In the genomic region with DNA sequence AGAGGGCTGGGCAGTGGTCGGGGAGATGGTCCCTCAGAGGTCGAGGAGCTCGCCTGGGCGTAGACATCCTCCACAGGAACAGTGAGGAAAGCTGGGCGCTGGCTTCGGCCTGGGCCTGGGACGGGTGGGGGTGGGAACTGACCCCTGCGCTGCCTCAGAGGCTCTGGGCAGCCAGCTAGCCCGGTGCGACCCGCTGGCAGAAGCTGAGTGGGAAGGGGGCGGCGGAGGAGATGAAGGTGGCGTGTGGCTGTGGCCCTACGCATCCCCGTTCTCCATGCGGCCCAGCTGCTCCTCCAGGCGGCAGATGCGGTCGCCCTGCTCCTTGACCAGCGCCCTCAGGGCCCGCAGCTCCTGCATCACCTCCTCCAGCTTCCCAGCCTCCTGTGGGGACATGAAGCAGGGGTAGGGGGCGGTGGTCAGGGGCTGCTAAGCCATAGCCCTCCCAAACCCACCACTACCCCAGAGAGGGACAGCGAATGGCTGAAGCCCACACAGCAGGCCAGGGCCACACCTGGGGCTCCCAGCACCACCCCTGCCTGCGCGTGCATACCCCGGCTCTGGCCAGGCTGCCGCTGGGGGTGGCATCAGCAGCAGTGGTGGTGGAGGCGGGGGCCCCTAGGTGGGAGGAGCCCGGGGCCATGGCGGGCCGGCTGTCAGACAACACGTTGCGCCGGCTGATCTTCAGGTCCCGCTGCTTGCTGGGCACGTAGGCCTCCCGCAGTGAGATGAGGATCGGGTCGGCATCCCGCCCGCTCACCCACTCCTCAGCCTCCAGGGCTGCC, we compare ENCODE assay signal across 10 cellular contexts. TPM values are rescaled to one million over a fixed set of nuclear protein-coding genes. Genes with fewer than 3 reads are reported as not detected.
A peak's percentile ranks its signal among the peaks of the same experiment; 100 is the strongest.
DNase-seq lines count a peak whose midpoint lies in the region; ATAC-seq and TF ChIP-seq lines count a peak whose summit lies in the region.
"Had no signal": no experiment of that assay in that cellular context is flagged by ENCODE, and none has a peak within 500 bp of the region (broad histone marks: within the 10 kb centered on the region; RNA-seq: fewer than 3 reads in every experiment).

No MANE protein-coding gene starts in this region.

- H3K9me3 Mint-ChIP-seq in activated T-cell treated with anti-CD3 and anti-CD28 coated beads, Interleukin-2, amount 50 U/mL, for 72 hours = no peaks in the 10 kb centered on the region

- TF ChIP-seq CTCF in OCI-LY7 (conservative IDR thresholded peaks at IDR 0.05; ENCODE audit: low read length) = 0 out of 2 replicates have a peak, but pooled peaks have one; percentile 28

- H2AFZ ChIP-seq in OCI-LY7 (ENCODE audit: low read length) = no peak overlapping the region

- H3K4me1 Mint-ChIP-seq in activated T-cell treated with anti-CD3 and anti-CD28 coated beads, Interleukin-2, amount 50 U/mL, for 72 hours (ENCODE audit: low read depth) = peaks cover 60% of the 10 kb centered on the region

- H3K4me1 ChIP-seq in OCI-LY7 (ENCODE audit: insufficient read depth, low read length, poor library complexity, severe bottlenecking) (peaks cover 86% of the 10 kb centered on the region), mucosa of rectum (ENCODE audit: control insufficient read depth in 2 of 2, insufficient read depth in 2 of 2, low read length in 2 of 2) (peaks cover 17 to 24% of the 10 kb centered on the region in 2 donors), thymus (ENCODE audit: control insufficient read depth, insufficient read depth, low read length) (peaks cover 63% of the 10 kb centered on the region)
- H3K4me1 ChIP-seq: HAP-1 had no signal

- peak; percentile 70 to 78 for ATAC-seq in activated T-cell treated with anti-CD3 and anti-CD28 coated beads, Interleukin-2, amount 50 U/mL, for 72 hours (replicated peaks in 1 of 2)
- no peak for ATAC-seq in GM21367 (IDR thresholded peaks at IDR 0.05; ENCODE audit: unreplicated experiment)

- peaks cover 29% of the 10 kb centered on the region for H3K79me2 ChIP-seq in OCI-LY7 (ENCODE audit: insufficient read depth, low read depth, low read length)

- POLR2A ChIA-PET in OCI-LY7 (lab: Charles Lee) = interaction anchor here (0.6 to 3.6 kb wide), 19 partner anchors 7 to 652 kb away, joined by 3 to 38 read pairs (median 5); a partner anchor contains a TSS

- intact Hi-C loops in OCI-LY7 (cut with micrococcal nuclease; ENCODE audit: unreplicated experiment) = no loop called here

- BruUV-seq in OCI-LY7 (replicated peaks; lab: Mats Ljungman, UMichigan) = TSS peak; percentile 48

- peaks cover 48% of the 10 kb centered on the region for H3K36me3 ChIP-seq in OCI-LY7 (ENCODE audit: insufficient read depth, low read length)
- H3K36me3 ChIP-seq in mucosa of rectum (ENCODE audit: control insufficient read depth in 2 of 2, insufficient read depth in 2 of 2, low read length in 2 of 2) = peaks cover 37 to 43% of the 10 kb centered on the region in 2 donors
- H3K36me3 ChIP-seq in thymus (ENCODE audit: control insufficient read depth, insufficient read depth) = peaks cover 42% of the 10 kb centered on the region

- H3K27ac ChIP-seq in OCI-LY7 (ENCODE audit: low read depth, low read length, poor library complexity, severe bottlenecking) (peak overlapping the region; percentile 94), mucosa of rectum (ENCODE audit: low read depth in 2 of 2, low read length in 2 of 2) (peak overlapping the region in 1 of 2 donors; percentile 87), thymus (ENCODE audit: low read depth) (peak overlapping the region; percentile 98)

- peak overlapping the region; percentile 89 for H3K27ac Mint-ChIP-seq in activated T-cell treated with anti-CD3 and anti-CD28 coated beads, Interleukin-2, amount 50 U/mL, for 72 hours

- H3K27me3 ChIP-seq in mucosa of rectum (ENCODE audit: control insufficient read depth in 2 of 2, insufficient read depth in 2 of 2, low read length in 2 of 2) (no peaks in the 10 kb centered on the region), thymus (ENCODE audit: control insufficient read depth, insufficient read depth) (no peaks in the 10 kb centered on the region)

- H3K4me2 ChIP-seq in OCI-LY7 (ENCODE audit: low read length) = peak overlapping the region; percentile 97

- CTCF ChIA-PET in OCI-LY7 (lab: Charles Lee; ENCODE audit: unreplicated experiment) = interaction anchor here (0.9 to 1.8 kb wide), 5 partner anchors 11 to 37 kb away, joined by 3 to 11 read pairs (median 6); a partner anchor contains a TSS

- H3K4me3 ChIP-seq in OCI-LY7 (ENCODE audit: low read depth, low read length, poor library complexity, severe bottlenecking) (peak overlapping the region; percentile 81), mucosa of rectum (ENCODE audit: low read length in 2 of 2) (peak overlapping the region; percentile 32 to 77), thymus (ENCODE audit: low read length) (peak overlapping the region; percentile 91)
- H3K4me3 ChIP-seq: HAP-1 had no signal

- H3K4me3 Mint-ChIP-seq in activated T-cell treated with anti-CD3 and anti-CD28 coated beads, Interleukin-2, amount 50 U/mL, for 72 hours = peak overlapping the region; percentile 91 to 97

- H3K9ac ChIP-seq in mucosa of rectum (ENCODE audit: low read depth in 1 of 2, low read length in 2 of 2) = no peak overlapping the region

- H4K20me1 ChIP-seq in OCI-LY7 (ENCODE audit: insufficient read depth, low read length) = peaks cover 12% of the 10 kb centered on the region

- peak; percentile 81 for DNase-seq in OCI-LY7 (ENCODE audit: low spot score)
- peak; percentile 89 to 92 for DNase-seq in activated T-cell treated with anti-CD3 and anti-CD28 coated beads, Interleukin-2, amount 50 U/mL, for 72 hours
- no peak for DNase-seq in NCI-H1092 treated with DMSO at 0.1 percent for 48 hours (lab: John Stamatoyannopoulos, UW)
- DNase-seq in DMS 273 (lab: John Stamatoyannopoulos, UW; ENCODE audit: unreplicated experiment) = no peak
- no peak for DNase-seq in HuH-7.5 (ENCODE audit: low spot score)
- DNase-seq: hippocampal formation had no signal

- no peaks in the 10 kb centered on the region for H3K27me3 Mint-ChIP-seq in activated T-cell treated with anti-CD3 and anti-CD28 coated beads, Interleukin-2, amount 50 U/mL, for 72 hours (ENCODE audit: low read depth)

- H3K9me2 ChIP-seq in OCI-LY7 (ENCODE audit: insufficient read depth, low read length) = no peaks in the 10 kb centered on the region

- peaks cover 10 to 18% of the 10 kb centered on the region in 2 donors for H3K36me3 Mint-ChIP-seq in activated T-cell treated with anti-CD3 and anti-CD28 coated beads, Interleukin-2, amount 50 U/mL, for 72 hours (ENCODE audit: insufficient read depth in 2 of 2)

- WGBS in thymus = 90% methylated on average over 42 of the region's 42 CpGs

- H3K9me3 ChIP-seq in OCI-LY7 (ENCODE audit: low read length) = no peaks in the 10 kb centered on the region
- no peaks in the 10 kb centered on the region for H3K9me3 ChIP-seq in mucosa of rectum (ENCODE audit: control insufficient read depth in 2 of 2, low read length in 2 of 2)
- H3K9me3 ChIP-seq in thymus (ENCODE audit: control insufficient read depth) = no peaks in the 10 kb centered on the region
- H3K9me3 ChIP-seq: HAP-1 had no signal

RNA-seq across cellular contexts. Expression of a gene that starts 0.8 kb away (rescaled TPM):
- 175 and 212 TPM in 2 replicates for total RNA-seq in OCI-LY7 (2014; rRNA removed; shearing (Covaris generic))
- total RNA-seq in OCI-LY7 (2022) = 101 and 129 TPM in 2 replicates
- total RNA-seq in activated T-cell treated with anti-CD3 and anti-CD28 coated beads, Interleukin-2, amount 50 U/mL, for 72 hours = 100 to 1,000 TPM in 1 of 2 donors, 10 to 100 TPM in 1; 94.5 to 119 TPM
- 151 TPM for polyA plus RNA-seq in thymus

RNA-seq across cellular contexts. Expression of a gene that starts 5.0 kb away (rescaled TPM):
- total RNA-seq in OCI-LY7 (2014; rRNA removed; shearing (Covaris generic)) = 48.0 and 55.3 TPM in 2 replicates
- total RNA-seq in OCI-LY7 (2022) = 85.3 and 87.4 TPM in 2 replicates
- 10 to 100 TPM; 58.2 to 91.9 TPM for total RNA-seq in activated T-cell treated with anti-CD3 and anti-CD28 coated beads, Interleukin-2, amount 50 U/mL, for 72 hours
- polyA plus RNA-seq in thymus = 32.3 TPM

RNA-seq across cellular contexts. Expression of a gene that starts 10.0 kb away (rescaled TPM):
- 51.1 and 69.4 TPM in 2 replicates for total RNA-seq in OCI-LY7 (2014; rRNA removed; shearing (Covaris generic))
- 48.3 and 54.9 TPM in 2 replicates for total RNA-seq in OCI-LY7 (2022)
- total RNA-seq in activated T-cell treated with anti-CD3 and anti-CD28 coated beads, Interleukin-2, amount 50 U/mL, for 72 hours = 10 to 100 TPM; 55.0 to 56.1 TPM
- 76.8 TPM for polyA plus RNA-seq in thymus

RNA-seq across cellular contexts. Expression of a gene that starts 14.2 kb away (rescaled TPM):
- total RNA-seq in OCI-LY7 (2014; rRNA removed; shearing (Covaris generic)) = not detected in 2 replicates
- total RNA-seq in OCI-LY7 (2022) = not detected in 2 replicates
- total RNA-seq in activated T-cell treated with anti-CD3 and anti-CD28 coated beads, Interleukin-2, amount 50 U/mL, for 72 hours = not detected
- not detected for polyA plus RNA-seq in thymus

RNA-seq across cellular contexts. Expression of a gene that starts 16.8 kb away (rescaled TPM):
- 3.0 and 3.1 TPM in 2 replicates for total RNA-seq in OCI-LY7 (2014; rRNA removed; shearing (Covaris generic))
- total RNA-seq in OCI-LY7 (2022) = 11.5 and 11.8 TPM in 2 replicates
- 10 to 100 TPM in 1 of 2 donors, 1 to 10 TPM in 1; 8.9 to 10.4 TPM for total RNA-seq in activated T-cell treated with anti-CD3 and anti-CD28 coated beads, Interleukin-2, amount 50 U/mL, for 72 hours
- 1.6 TPM for polyA plus RNA-seq in thymus

Comparison
In these comparisons a context has a peak if more than half of its experiments do, and no peak if none do; other contexts are left out.
1. DNase-seq: peak in OCI-LY7 (single experiment) and activated T-cell treated with anti-CD3 and anti-CD28 coated beads, Interleukin-2, amount 50 U/mL, for 72 hours (2 of 2); none in NCI-H1092 treated with DMSO at 0.1 percent for 48 hours (single experiment), DMS 273 (single experiment) and HuH-7.5 (single experiment).
2. Peak in every context shown above with its lines, with median percentiles within 50 percentile points of each other: H3K4me3 ChIP-seq.